In genomic region chr20:3119044-3119443, GRCh38 we compare ENCODE assay signal across 13 cellular contexts. TPM values are rescaled to one million over a fixed set of nuclear protein-coding genes. Genes with fewer than 3 reads are reported as not detected.
"Had no signal": no experiment of that assay in that cellular context is flagged by ENCODE, and none has a peak within 500 bp of the region (broad histone marks: within the 10 kb centered on the region; RNA-seq: fewer than 3 reads in every experiment).

No MANE protein-coding gene starts in this region.

- H3K27me3 Mint-ChIP-seq: activated CD4-positive, alpha-beta memory T cell treated with anti-CD3 and anti-CD28 coated beads for 36 hours had no signal

- H3K27ac Mint-ChIP-seq: activated CD4-positive, alpha-beta memory T cell treated with anti-CD3 and anti-CD28 coated beads for 36 hours; mesothelial cell of epicardium had no signal

- H3K27ac ChIP-seq: brain microvascular endothelial cell had no signal

- H3K4me3 ChIP-seq: lower lobe of right lung, skin epidermis, tibial artery had no signal

- H3K9me3 ChIP-seq: lower lobe of right lung, tibial artery had no signal

- ATAC-seq: lower lobe of right lung had no signal

- DNase-seq: activated CD4-positive, alpha-beta memory T cell treated with anti-CD3 and anti-CD28 coated beads for 36 hours; activated CD4-positive, CD25-positive, alpha-beta regulatory T cell treated with anti-CD3 and anti-CD28 coated beads, Interleukin-2, amount 50 U/mL, for 72 hours; activated CD8-positive, alpha-beta memory T cell treated with anti-CD3 and anti-CD28 coated beads, Interleukin-2, amount 50 U/mL, for 4 hours; activated naive CD4-positive, alpha-beta T cell treated with anti-CD3 and anti-CD28 coated beads, Interleukin-2, amount 50 U/mL, for 16 hours; brain microvascular endothelial cell; dermis blood vessel endothelial cell; glutamatergic neuron; lower lobe of right lung; tibial artery had no signal

- H3K4me3 Mint-ChIP-seq: activated CD4-positive, alpha-beta memory T cell treated with anti-CD3 and anti-CD28 coated beads for 36 hours; mesothelial cell of epicardium had no signal

RNA-seq across cellular contexts. Expression of gene AVP, which starts 34.5 kb away (rescaled TPM):
- total RNA-seq: activated CD4-positive, alpha-beta memory T cell treated with anti-CD3 and anti-CD28 coated beads for 36 hours; dermis blood vessel endothelial cell; epithelial cell of proximal tubule; lower lobe of right lung; mesothelial cell of epicardium; myocyte had no signal

RNA-seq across cellular contexts. Expression of gene OXT, which starts 47.6 kb away (rescaled TPM):
- total RNA-seq: dermis blood vessel endothelial cell, epithelial cell of proximal tubule, lower lobe of right lung, mesothelial cell of epicardium, myocyte had no signal
